ENCODE assay signal across 1 cellular context in genomic region chr11:69371731-69372588, GRCh38.
TF ChIP-seq lines count a peak whose summit lies in the region.

No MANE protein-coding gene starts in this region.

TF ChIP-seq in H1, 55 proteins besides CTCF, POLR2A, EP300 and RAD21 (continued from another document):
- TF ChIP-seq CHD7 (IDR thresholded peaks at IDR 0.05; ENCODE audit: insufficient replicate concordance, low read length), result no peak
- TF ChIP-seq PHF8 (conservative IDR thresholded peaks at IDR 0.05; ENCODE audit: low read depth, low read length), result no peak
- TF ChIP-seq MAX (IDR thresholded peaks at IDR 0.05), result 0 out of 2 replicates have a peak, but pooled peaks have one; percentile 21
- TF ChIP-seq ZNF274 (IDR thresholded peaks at IDR 0.05; ENCODE audit: borderline replicate concordance, extremely low read depth, low read length), result no peak
- no peak for TF ChIP-seq RBBP5 (IDR thresholded peaks at IDR 0.05; ENCODE audit: borderline replicate concordance, low read depth, low read length)
- TF ChIP-seq, protein P1, sequence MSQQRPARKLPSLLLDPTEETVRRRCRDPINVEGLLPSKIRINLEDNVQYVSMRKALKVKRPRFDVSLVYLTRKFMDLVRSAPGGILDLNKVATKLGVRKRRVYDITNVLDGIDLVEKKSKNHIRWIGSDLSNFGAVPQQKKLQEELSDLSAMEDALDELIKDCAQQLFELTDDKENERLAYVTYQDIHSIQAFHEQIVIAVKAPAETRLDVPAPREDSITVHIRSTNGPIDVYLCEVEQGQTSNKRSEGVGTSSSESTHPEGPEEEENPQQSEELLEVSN (IDR thresholded peaks at IDR 0.05), result peak; percentile 61
- TF ChIP-seq TEAD4 (IDR thresholded peaks at IDR 0.05; ENCODE audit: low read depth, low read length), result no peak
- TF ChIP-seq KDM5A (IDR thresholded peaks at IDR 0.05; ENCODE audit: low read length), result no peak
- TF ChIP-seq GTF2F1 (IDR thresholded peaks at IDR 0.05; ENCODE audit: borderline replicate concordance, low read depth, low read length), result no peak
TF ChIP-seq in H1: peak in this region for 2.
